Comparison of ENCODE assay signal across 8 cellular contexts in genomic region chr16:18401159-18401558, GRCh38.
A peak's percentile ranks its signal among the peaks of the same experiment; 100 is the strongest.
DNase-seq lines count a peak whose midpoint lies in the region; ATAC-seq and TF ChIP-seq lines count a peak whose summit lies in the region.
"Not testable (repeated sequence)": the region's sequence is repeated elsewhere in the genome, so short reads cannot be mapped to it uniquely, and the experiment has no call there.

No MANE protein-coding gene starts in this region.

- H3K4me1 ChIP-seq in PC-9 (replicated peaks; ENCODE audit: insufficient read depth); body of pancreas; tibial nerve: not testable (repeated sequence)

- not testable (repeated sequence) for H3K9me3 ChIP-seq in PC-9 (ENCODE audit: insufficient read depth, low read depth); body of pancreas; tibial nerve

- H3K27ac ChIP-seq in PC-9 = not testable (repeated sequence)
- H3K27ac ChIP-seq in body of pancreas = peak overlapping the region in 1 of 4 donors; percentile 54
- peak overlapping the region in 3 of 4 donors; percentile 68 to 76 (median 72) for H3K27ac ChIP-seq in tibial nerve

- not testable (repeated sequence) for BruUV-seq in Calu3 (replicated peaks; lab: Mats Ljungman, UMichigan)
- BruUV-seq in PC-9 (replicated peaks; lab: Mats Ljungman, UMichigan) = TSS peak; percentile 67

- H3F3A ChIP-seq in PC-9 (ENCODE audit: insufficient read depth, low read depth) = not testable (repeated sequence)

- peak; percentile 23 for DNase-seq in Calu3
- DNase-seq in PC-9 = peak in 1 of 2 experiments; percentile 16
- peak; percentile 28 for DNase-seq in activated T-cell treated with anti-CD3 and anti-CD28 coated beads, Interleukin-2, amount 50 U/mL, for 1 hour
- peak; percentile 8 to 27 (median 18) for DNase-seq in body of pancreas
- not testable (repeated sequence) for DNase-seq in fibroblast of villous mesenchyme (ENCODE audit: low read depth); skeletal muscle cell (ENCODE audit: low read depth)
- peak in 1 of 2 donors; percentile 25 for DNase-seq in memory B cell (ENCODE audit: low spot score in 2 of 2)
- peak in 1 of 2 donors; percentile 10 for DNase-seq in tibial nerve (ENCODE audit: low spot score in 2 of 2)

- H2AFZ ChIP-seq in PC-9 = not testable (repeated sequence)

- CTCF ChIA-PET in Calu3 (lab: Charles Lee); PC-9 (lab: Charles Lee): not testable (repeated sequence)

- not testable (repeated sequence) for H3K27me3 ChIP-seq in PC-9 (ENCODE audit: insufficient read depth, low read depth); body of pancreas; tibial nerve

- H4K20me1 ChIP-seq in PC-9 (ENCODE audit: insufficient read depth) = not testable (repeated sequence)

- H3K9me3 Mint-ChIP-seq in Calu3 (ENCODE audit: low read depth, unreplicated experiment); memory B cell: not testable (repeated sequence)

- TF ChIP-seq POLR2A in body of pancreas (IDR thresholded peaks at IDR 0.05); tibial nerve (IDR thresholded peaks at IDR 0.05): not testable (repeated sequence)

- not testable (repeated sequence) for H3K36me3 Mint-ChIP-seq in Calu3 (ENCODE audit: insufficient read depth, unreplicated experiment); memory B cell

- H3K4me3 Mint-ChIP-seq in Calu3 (ENCODE audit: low read depth, unreplicated experiment) = peak overlapping the region; percentile 77
- peak overlapping the region; percentile 69 for H3K4me3 Mint-ChIP-seq in memory B cell

- H3K79me2 ChIP-seq in PC-9 (ENCODE audit: low read depth) = not testable (repeated sequence)

- TF ChIP-seq CTCF in Calu3 (IDR thresholded peaks at IDR 0.05; ENCODE audit: unreplicated experiment); PC-9 (conservative IDR thresholded peaks at IDR 0.05); body of pancreas (IDR thresholded peaks at IDR 0.05); fibroblast of villous mesenchyme (IDR thresholded peaks at IDR 0.05; ENCODE audit: insufficient read depth, low read depth, low read length); tibial nerve (IDR thresholded peaks at IDR 0.05): not testable (repeated sequence)

- H3K4me2 ChIP-seq in PC-9 = 0 out of 2 replicates have a peak overlapping the region, but pooled peaks have one; percentile 50

- H3K9me2 ChIP-seq in PC-9 (ENCODE audit: insufficient read depth) = not testable (repeated sequence)

- POLR2A ChIA-PET in PC-9 (lab: Charles Lee; ENCODE audit: unreplicated experiment) = not testable (repeated sequence)

- ATAC-seq in body of pancreas; memory B cell (ENCODE audit: low read depth): not testable (repeated sequence)

- no CpG with 5 or more reads among the region's 38 CpGs for WGBS in body of pancreas, 2 donors
- 3% methylated on average over 13 of the region's 38 CpGs; no CpG with 5 or more reads in 1 of the 2 donors for WGBS in tibial nerve, 2 donors

- H3K4me3 ChIP-seq in PC-9 = peak overlapping the region; percentile 49; the same call in 1 of the 2 replicates
- H3K4me3 ChIP-seq in body of pancreas = not testable (repeated sequence)
- H3K4me3 ChIP-seq in fibroblast of villous mesenchyme (ENCODE audit: low read depth, low read length) = peak overlapping the region; percentile 47
- H3K4me3 ChIP-seq in skeletal muscle cell (ENCODE audit: low read depth, low read length) = peak overlapping the region; percentile 37
- H3K4me3 ChIP-seq in tibial nerve = peak overlapping the region; percentile 24 to 51 (median 44)

- not testable (repeated sequence) for H3K27ac Mint-ChIP-seq in Calu3 (ENCODE audit: unreplicated experiment); memory B cell

- TF ChIP-seq EP300 in tibial nerve (IDR thresholded peaks at IDR 0.05) = not testable (repeated sequence)

- H3K27me3 Mint-ChIP-seq in Calu3 (ENCODE audit: unreplicated experiment); memory B cell: not testable (repeated sequence)

- not testable (repeated sequence) for H3K36me3 ChIP-seq in PC-9 (ENCODE audit: low read depth); body of pancreas (replicated peaks in 1 of 2; ENCODE audit: insufficient read depth in 1 of 2, low read depth in 2 of 2); tibial nerve

- H3K4me1 Mint-ChIP-seq in Calu3 (ENCODE audit: low read depth, unreplicated experiment); memory B cell: not testable (repeated sequence)

- intact Hi-C loops in Calu3 (cut with micrococcal nuclease; ENCODE audit: unreplicated experiment); PC-9 (cut with micrococcal nuclease; ENCODE audit: unreplicated experiment); body of pancreas (cut with DNase I): not testable (repeated sequence)
